In the genomic region with DNA sequence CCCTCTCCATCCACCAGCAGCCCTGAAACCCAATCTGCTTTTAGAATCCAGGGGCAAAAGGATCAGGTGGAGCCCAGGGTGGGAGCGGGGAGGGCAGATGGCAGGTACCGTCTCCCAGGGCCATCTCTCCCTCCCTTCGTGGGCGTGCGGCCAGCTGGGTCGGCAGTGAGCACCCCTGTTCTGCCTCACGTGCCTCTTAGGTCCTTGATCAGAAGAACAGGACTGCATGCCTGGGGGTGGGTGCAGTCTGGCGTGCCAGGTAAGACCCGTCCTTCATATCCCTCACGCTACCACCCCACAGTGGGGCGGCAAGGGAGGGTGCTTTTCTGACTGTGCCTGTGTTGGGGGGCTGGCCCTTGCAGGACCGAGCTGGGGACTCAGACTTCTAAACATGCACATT, we compare ENCODE assay signal across 26 cellular contexts. TPM values are rescaled to one million over a fixed set of nuclear protein-coding genes. Genes with fewer than 3 reads are reported as not detected.
DNase-seq lines count a peak whose midpoint lies in the region; ATAC-seq and TF ChIP-seq lines count a peak whose summit lies in the region.
"Had no signal": no experiment of that assay in that cellular context is flagged by ENCODE, and none has a peak within 500 bp of the region (broad histone marks: within the 10 kb centered on the region; RNA-seq: fewer than 3 reads in every experiment).

No MANE protein-coding gene starts in this region.

- H3K4me1 ChIP-seq in parathyroid adenoma = peaks cover 5% of the 10 kb centered on the region

- no peaks in the 10 kb centered on the region for H3K9me3 ChIP-seq in parathyroid adenoma (ENCODE audit: control insufficient read depth, low read length)
- H3K9me3 ChIP-seq: BE2C, upper lobe of right lung had no signal

- DNase-seq in NCI-H1092 treated with DMSO at 0.1 percent for 48 hours (lab: John Stamatoyannopoulos, UW) = peak; percentile 14
- DNase-seq in NCI-H1092 (lab: John Stamatoyannopoulos, UW) = no peak
- peak; percentile 88 for DNase-seq in NCI-H2171 treated with DMSO at 0.1 percent for 48 hours (lab: John Stamatoyannopoulos, UW)
- DNase-seq in cerebellum (ENCODE audit: low spot score) = peak; percentile 71
- no peak for DNase-seq in T-cell
- no peak for DNase-seq in SW 1271 (lab: John Stamatoyannopoulos, UW)
- DNase-seq: activated CD4-positive, alpha-beta memory T cell treated with anti-CD3 and anti-CD28 coated beads, Interleukin-2, amount 10 ng/mL, durations not matched to agents 7 days and 5 days; activated gamma-delta T cell; BE2C; brain microvascular endothelial cell; NCI-H1436 treated with DMSO at 0.1 percent for 48 hours; stimulated activated CD4-positive, alpha-beta T cell treated with anti-CD3 and anti-CD28 coated beads, Interleukin-15, amount 100 ng/mL, for 24 hours; stimulated activated CD8-positive, alpha-beta memory T cell treated with anti-CD3 and anti-CD28 coated beads, Interleukin-4, amount 100 ng/mL, for 48 hours; T1000; upper lobe of right lung had no signal

- POLR2A ChIA-PET in T-cell (lab: Charles Lee) = no interaction called here

- H3K36me3 Mint-ChIP-seq in T-cell = no peaks in the 10 kb centered on the region

- H3K4me1 Mint-ChIP-seq in T-cell = peaks cover 6 to 13% (median 12%) of the 10 kb centered on the region in 3 donors

- no peak overlapping the region for H3K4me2 ChIP-seq in parathyroid adenoma (ENCODE audit: low read length)

- no peak for TF ChIP-seq CTCF in parathyroid adenoma (IDR thresholded peaks at IDR 0.05)

- H3K9me3 Mint-ChIP-seq in T-cell = no peaks in the 10 kb centered on the region
- H3K9me3 Mint-ChIP-seq: activated CD4-positive, alpha-beta memory T cell treated with anti-CD3 and anti-CD28 coated beads, Interleukin-2, amount 10 ng/mL, durations not matched to agents 7 days and 5 days had no signal

- H3K27me3 ChIP-seq in parathyroid adenoma (ENCODE audit: control insufficient read depth, insufficient read depth, low read length) = peaks cover 1% of the 10 kb centered on the region

- H3K27me3 Mint-ChIP-seq in T-cell = peaks cover 29 to 67% of the 10 kb centered on the region in 2 donors

- no peaks in the 10 kb centered on the region for H3K79me2 ChIP-seq in parathyroid adenoma

- H3K4me3 ChIP-seq in parathyroid adenoma (ENCODE audit: low read depth, low read length) = no peak overlapping the region
- H3K4me3 ChIP-seq: coronary artery, upper lobe of right lung had no signal

- H3K27ac ChIP-seq in parathyroid adenoma = no peak overlapping the region
- H3K27ac ChIP-seq: brain microvascular endothelial cell, coronary artery, HL-60, RWPE1, upper lobe of right lung had no signal

- no peak overlapping the region for H3K27ac Mint-ChIP-seq in T-cell
- H3K27ac Mint-ChIP-seq: activated CD4-positive, alpha-beta memory T cell treated with anti-CD3 and anti-CD28 coated beads, Interleukin-2, amount 10 ng/mL, durations not matched to agents 7 days and 5 days had no signal

- CTCF ChIA-PET in T-cell (lab: Charles Lee) = no interaction called here

- H3K36me3 ChIP-seq in parathyroid adenoma (ENCODE audit: control insufficient read depth, insufficient read depth, low read length) = no peaks in the 10 kb centered on the region
- H3K36me3 ChIP-seq: BE2C, brain microvascular endothelial cell, upper lobe of right lung had no signal

- peak overlapping the region; percentile 9 for H2AFZ ChIP-seq in parathyroid adenoma

- ATAC-seq in T-cell (replicated peaks in 1 of 4) = no peak
- ATAC-seq in HG02623 (IDR thresholded peaks at IDR 0.05; ENCODE audit: unreplicated experiment) = no peak
- ATAC-seq: activated CD4-positive, CD25-positive, alpha-beta regulatory T cell treated with anti-CD3 and anti-CD28 coated beads, Interleukin-2, amount 50 U/mL, for 24 hours; HepG2; sciatic nerve; upper lobe of right lung had no signal

- H3K4me3 Mint-ChIP-seq in T-cell = no peak overlapping the region
- H3K4me3 Mint-ChIP-seq: activated CD4-positive, alpha-beta memory T cell treated with anti-CD3 and anti-CD28 coated beads, Interleukin-2, amount 10 ng/mL, durations not matched to agents 7 days and 5 days had no signal

- H3K9ac ChIP-seq in parathyroid adenoma = no peak overlapping the region

RNA-seq across cellular contexts. Expression of gene SLC8A2, which starts 2.0 kb away (rescaled TPM):
- total RNA-seq in cerebellum (26.5 TPM), T-cell (not detected)
- total RNA-seq: activated CD4-positive, alpha-beta memory T cell treated with anti-CD3 and anti-CD28 coated beads, Interleukin-2, amount 10 ng/mL, durations not matched to agents 7 days and 5 days; glomerular endothelial cell; kidney epithelial cell; lung microvascular endothelial cell; sciatic nerve had no signal

RNA-seq across cellular contexts. Expression of gene KPTN, which starts 14.3 kb away (rescaled TPM):
- total RNA-seq in cerebellum (5.9 TPM), T-cell (1 to 10 TPM; 2.8 to 5.8 (median 5.4) TPM)

RNA-seq across cellular contexts. Expression of gene NAPA, which starts 45.1 kb away (rescaled TPM):
- total RNA-seq in cerebellum (39.9 TPM), T-cell (100 to 1,000 TPM in 2 of 5 donors, 10 to 100 TPM in 3; 81.1 to 119 (median 86.7) TPM)

RNA-seq across cellular contexts. Expression of gene MEIS3, which starts 50.4 kb away (rescaled TPM):
- total RNA-seq in cerebellum = 36.2 TPM
- under 1 TPM in 3 of 5 donors, not detected in 2; 0.32 to 0.69 (median 0.54) TPM for total RNA-seq in T-cell

Comparison
In these comparisons a context has a peak if more than half of its experiments do, and no peak if none do; other contexts are left out.
1. DNase-seq: peak in NCI-H1092 treated with DMSO at 0.1 percent for 48 hours (single experiment), NCI-H2171 treated with DMSO at 0.1 percent for 48 hours (single experiment) and cerebellum (single experiment); none in NCI-H1092 (single experiment), T-cell (0 of 34) and SW 1271 (0 of 2).
2. RNA of gene SLC8A2, which starts 2.0 kb away (total RNA-seq): 26.5 TPM in cerebellum (single experiment); not detected in T-cell; every median in the first group is over 10 times any median in the second.